ENCODE assay signal across 19 cellular contexts in genomic region chr2:71617266-71617665, GRCh38.
"Had no signal": no experiment of that assay in that cellular context is flagged by ENCODE, and none has a peak within 500 bp of the region (broad histone marks: within the 10 kb centered on the region; RNA-seq: fewer than 3 reads in every experiment).

No MANE protein-coding gene starts in this region.

- H3K4me1 ChIP-seq: neural progenitor cell, parathyroid adenoma had no signal

- H3K4me3 ChIP-seq: esophagus squamous epithelium, neural progenitor cell, transverse colon had no signal

- H3K9ac ChIP-seq: neural progenitor cell, parathyroid adenoma had no signal

- H3K4me2 ChIP-seq: neural progenitor cell had no signal

- H2AFZ ChIP-seq: neural progenitor cell, parathyroid adenoma had no signal

- H3K27me3 Mint-ChIP-seq: activated CD4-positive, alpha-beta T cell treated with anti-CD3 and anti-CD28 coated beads for 36 hours had no signal

- H3K9me3 ChIP-seq: esophagus squamous epithelium, transverse colon had no signal

- FAIRE-seq: colon had no signal

- H3K27ac ChIP-seq: esophagus squamous epithelium, neural progenitor cell, parathyroid adenoma, transverse colon, WERI-Rb-1 had no signal

- H3K4me3 Mint-ChIP-seq: activated CD4-positive, alpha-beta T cell treated with anti-CD3 and anti-CD28 coated beads for 36 hours; activated naive CD8-positive, alpha-beta T cell; activated T-cell treated with anti-CD3 and anti-CD28 coated beads, Interleukin-2, amount 50 U/mL, for 24 hours; mesothelial cell of epicardium; neural progenitor cell had no signal

- H3K4me1 Mint-ChIP-seq: activated CD4-positive, alpha-beta T cell treated with anti-CD3 and anti-CD28 coated beads for 36 hours had no signal

- H3K36me3 ChIP-seq: esophagus squamous epithelium, neural progenitor cell, transverse colon, WERI-Rb-1 had no signal

- ATAC-seq: activated CD4-positive, alpha-beta T cell treated with anti-CD3 and anti-CD28 coated beads for 36 hours had no signal

- H3K79me2 ChIP-seq: parathyroid adenoma had no signal

- H3K36me3 Mint-ChIP-seq: activated naive CD8-positive, alpha-beta T cell; mesothelial cell of epicardium; neural progenitor cell had no signal

- DNase-seq: activated CD4-positive, alpha-beta T cell treated with anti-CD3 and anti-CD28 coated beads for 36 hours; activated T-cell treated with anti-CD3 and anti-CD28 coated beads, Interleukin-2, amount 50 U/mL, for 24 hours; amniotic stem cell; caudate nucleus; esophagus squamous epithelium; hippocampal formation; retina; SIG-M5; stimulated activated CD4-positive, alpha-beta T cell treated with anti-CD3 and anti-CD28 coated beads, Interleukin-15, amount 100 ng/mL, for 24 hours; stimulated activated CD4-positive, alpha-beta T cell treated with anti-CD3 and anti-CD28 coated beads, Interleukin-4, amount 100 ng/mL, for 1 hour; stimulated activated naive CD4-positive, alpha-beta T cell; substantia nigra; transverse colon; WERI-Rb-1 had no signal

- H3K27me3 ChIP-seq: esophagus squamous epithelium, neural progenitor cell, transverse colon had no signal

- H3K9me3 Mint-ChIP-seq: activated T-cell treated with anti-CD3 and anti-CD28 coated beads, Interleukin-2, amount 50 U/mL, for 24 hours; mesothelial cell of epicardium; neural progenitor cell had no signal

- H3K27ac Mint-ChIP-seq: activated CD4-positive, alpha-beta T cell treated with anti-CD3 and anti-CD28 coated beads for 36 hours; activated naive CD8-positive, alpha-beta T cell; activated T-cell treated with anti-CD3 and anti-CD28 coated beads, Interleukin-2, amount 50 U/mL, for 24 hours; mesothelial cell of epicardium; neural progenitor cell had no signal
